Comparison of ENCODE assay signal across 2 cellular contexts in the genomic region with DNA sequence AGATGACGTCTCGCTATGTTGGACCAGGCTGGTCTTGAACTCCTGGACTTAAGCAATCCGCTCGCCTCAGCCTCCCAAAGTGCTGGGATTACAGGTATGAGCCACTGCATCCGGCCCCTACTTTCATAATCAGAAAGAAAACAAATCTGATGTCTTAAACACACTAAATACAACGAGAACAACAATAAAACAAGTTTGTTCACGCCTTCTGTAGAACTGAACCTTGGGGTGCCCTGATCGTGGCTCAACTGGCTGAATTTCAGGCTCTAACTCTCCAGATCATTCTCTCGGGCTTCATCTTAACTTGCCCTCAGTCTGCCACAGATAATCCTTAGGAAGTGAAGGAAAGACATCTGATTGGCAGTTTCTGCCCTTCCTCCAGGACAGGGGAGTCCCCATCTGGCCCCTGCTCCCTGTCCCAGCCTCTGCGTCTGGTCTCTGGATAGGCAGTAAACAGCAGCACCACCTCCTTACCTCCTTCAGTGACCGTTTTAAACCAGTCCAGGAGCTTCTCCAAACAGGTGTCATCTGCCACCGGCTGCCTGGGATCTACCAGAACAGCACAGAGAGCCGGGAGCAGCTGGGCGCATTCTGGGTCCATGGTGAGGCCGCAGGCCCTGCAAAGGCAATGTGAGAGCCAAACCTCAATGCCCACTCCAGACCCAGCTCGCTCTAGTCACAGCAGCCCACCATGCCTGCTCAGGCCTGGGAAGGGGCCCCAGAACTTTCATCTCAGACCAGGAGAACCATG.
TF ChIP-seq lines count a peak whose summit lies in the region.

No MANE protein-coding gene starts in this region.

TF ChIP-seq in SK-N-SH, 30 proteins besides CTCF, POLR2A, EP300 and RAD21 (continued from another document):
- TF ChIP-seq, protein P1, sequence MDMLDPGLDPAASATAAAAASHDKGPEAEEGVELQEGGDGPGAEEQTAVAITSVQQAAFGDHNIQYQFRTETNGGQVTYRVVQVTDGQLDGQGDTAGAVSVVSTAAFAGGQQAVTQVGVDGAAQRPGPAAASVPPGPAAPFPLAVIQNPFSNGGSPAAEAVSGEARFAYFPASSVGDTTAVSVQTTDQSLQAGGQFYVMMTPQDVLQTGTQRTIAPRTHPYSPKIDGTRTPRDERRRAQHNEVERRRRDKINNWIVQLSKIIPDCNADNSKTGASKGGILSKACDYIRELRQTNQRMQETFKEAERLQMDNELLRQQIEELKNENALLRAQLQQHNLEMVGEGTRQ (IDR thresholded peaks at IDR 0.05; ENCODE audit: borderline replicate concordance, low read depth, low read length), result no peak
- TF ChIP-seq CHD2 (IDR thresholded peaks at IDR 0.05; ENCODE audit: low read length, partially characterized antibody) (no peak), TCF12 (IDR thresholded peaks at IDR 0.05) (no peak), GABPA (IDR thresholded peaks at IDR 0.05; ENCODE audit: low read depth) (no peak), SMC3 (IDR thresholded peaks at IDR 0.05; ENCODE audit: low read depth, low read length) (no peak), MXI1 (IDR thresholded peaks at IDR 0.05; ENCODE audit: low read depth, low read length) (no peak), NRF1 (IDR thresholded peaks at IDR 0.05; ENCODE audit: low read depth, low read length) (no peak), FOXJ3 (CRISPR knock-in tag; IDR thresholded peaks at IDR 0.05) (no peak), ELF1 (IDR thresholded peaks at IDR 0.05) (no peak)
- TF ChIP-seq, protein P2, sequence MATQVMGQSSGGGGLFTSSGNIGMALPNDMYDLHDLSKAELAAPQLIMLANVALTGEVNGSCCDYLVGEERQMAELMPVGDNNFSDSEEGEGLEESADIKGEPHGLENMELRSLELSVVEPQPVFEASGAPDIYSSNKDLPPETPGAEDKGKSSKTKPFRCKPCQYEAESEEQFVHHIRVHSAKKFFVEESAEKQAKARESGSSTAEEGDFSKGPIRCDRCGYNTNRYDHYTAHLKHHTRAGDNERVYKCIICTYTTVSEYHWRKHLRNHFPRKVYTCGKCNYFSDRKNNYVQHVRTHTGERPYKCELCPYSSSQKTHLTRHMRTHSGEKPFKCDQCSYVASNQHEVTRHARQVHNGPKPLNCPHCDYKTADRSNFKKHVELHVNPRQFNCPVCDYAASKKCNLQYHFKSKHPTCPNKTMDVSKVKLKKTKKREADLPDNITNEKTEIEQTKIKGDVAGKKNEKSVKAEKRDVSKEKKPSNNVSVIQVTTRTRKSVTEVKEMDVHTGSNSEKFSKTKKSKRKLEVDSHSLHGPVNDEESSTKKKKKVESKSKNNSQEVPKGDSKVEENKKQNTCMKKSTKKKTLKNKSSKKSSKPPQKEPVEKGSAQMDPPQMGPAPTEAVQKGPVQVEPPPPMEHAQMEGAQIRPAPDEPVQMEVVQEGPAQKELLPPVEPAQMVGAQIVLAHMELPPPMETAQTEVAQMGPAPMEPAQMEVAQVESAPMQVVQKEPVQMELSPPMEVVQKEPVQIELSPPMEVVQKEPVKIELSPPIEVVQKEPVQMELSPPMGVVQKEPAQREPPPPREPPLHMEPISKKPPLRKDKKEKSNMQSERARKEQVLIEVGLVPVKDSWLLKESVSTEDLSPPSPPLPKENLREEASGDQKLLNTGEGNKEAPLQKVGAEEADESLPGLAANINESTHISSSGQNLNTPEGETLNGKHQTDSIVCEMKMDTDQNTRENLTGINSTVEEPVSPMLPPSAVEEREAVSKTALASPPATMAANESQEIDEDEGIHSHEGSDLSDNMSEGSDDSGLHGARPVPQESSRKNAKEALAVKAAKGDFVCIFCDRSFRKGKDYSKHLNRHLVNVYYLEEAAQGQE (IDR thresholded peaks at IDR 0.05; ENCODE audit: low read depth, low read length), result no peak
- TF ChIP-seq, protein P3, sequence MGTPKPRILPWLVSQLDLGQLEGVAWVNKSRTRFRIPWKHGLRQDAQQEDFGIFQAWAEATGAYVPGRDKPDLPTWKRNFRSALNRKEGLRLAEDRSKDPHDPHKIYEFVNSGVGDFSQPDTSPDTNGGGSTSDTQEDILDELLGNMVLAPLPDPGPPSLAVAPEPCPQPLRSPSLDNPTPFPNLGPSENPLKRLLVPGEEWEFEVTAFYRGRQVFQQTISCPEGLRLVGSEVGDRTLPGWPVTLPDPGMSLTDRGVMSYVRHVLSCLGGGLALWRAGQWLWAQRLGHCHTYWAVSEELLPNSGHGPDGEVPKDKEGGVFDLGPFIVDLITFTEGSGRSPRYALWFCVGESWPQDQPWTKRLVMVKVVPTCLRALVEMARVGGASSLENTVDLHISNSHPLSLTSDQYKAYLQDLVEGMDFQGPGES (IDR thresholded peaks at IDR 0.05; ENCODE audit: low read depth, low read length), result no peak

TF ChIP-seq in SK-N-SH treated with all-trans-retinoic acid at 6 μM for 48 hours, 23 proteins besides CTCF, POLR2A, EP300 and RAD21:
- TF ChIP-seq, protein P4, sequence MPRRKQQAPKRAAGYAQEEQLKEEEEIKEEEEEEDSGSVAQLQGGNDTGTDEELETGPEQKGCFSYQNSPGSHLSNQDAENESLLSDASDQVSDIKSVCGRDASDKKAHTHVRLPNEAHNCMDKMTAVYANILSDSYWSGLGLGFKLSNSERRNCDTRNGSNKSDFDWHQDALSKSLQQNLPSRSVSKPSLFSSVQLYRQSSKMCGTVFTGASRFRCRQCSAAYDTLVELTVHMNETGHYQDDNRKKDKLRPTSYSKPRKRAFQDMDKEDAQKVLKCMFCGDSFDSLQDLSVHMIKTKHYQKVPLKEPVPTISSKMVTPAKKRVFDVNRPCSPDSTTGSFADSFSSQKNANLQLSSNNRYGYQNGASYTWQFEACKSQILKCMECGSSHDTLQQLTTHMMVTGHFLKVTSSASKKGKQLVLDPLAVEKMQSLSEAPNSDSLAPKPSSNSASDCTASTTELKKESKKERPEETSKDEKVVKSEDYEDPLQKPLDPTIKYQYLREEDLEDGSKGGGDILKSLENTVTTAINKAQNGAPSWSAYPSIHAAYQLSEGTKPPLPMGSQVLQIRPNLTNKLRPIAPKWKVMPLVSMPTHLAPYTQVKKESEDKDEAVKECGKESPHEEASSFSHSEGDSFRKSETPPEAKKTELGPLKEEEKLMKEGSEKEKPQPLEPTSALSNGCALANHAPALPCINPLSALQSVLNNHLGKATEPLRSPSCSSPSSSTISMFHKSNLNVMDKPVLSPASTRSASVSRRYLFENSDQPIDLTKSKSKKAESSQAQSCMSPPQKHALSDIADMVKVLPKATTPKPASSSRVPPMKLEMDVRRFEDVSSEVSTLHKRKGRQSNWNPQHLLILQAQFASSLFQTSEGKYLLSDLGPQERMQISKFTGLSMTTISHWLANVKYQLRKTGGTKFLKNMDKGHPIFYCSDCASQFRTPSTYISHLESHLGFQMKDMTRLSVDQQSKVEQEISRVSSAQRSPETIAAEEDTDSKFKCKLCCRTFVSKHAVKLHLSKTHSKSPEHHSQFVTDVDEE (CRISPR knock-in tag; IDR thresholded peaks at IDR 0.05), result no peak
- TF ChIP-seq ZC3H10 (CRISPR knock-in tag; IDR thresholded peaks at IDR 0.05) (no peak), ZFP3 (CRISPR knock-in tag; IDR thresholded peaks at IDR 0.05) (no peak), ZNF8 (CRISPR knock-in tag; IDR thresholded peaks at IDR 0.05) (no peak), PPARA (CRISPR knock-in tag; IDR thresholded peaks at IDR 0.05; ENCODE audit: borderline replicate concordance) (no peak), BACH2 (CRISPR knock-in tag; IDR thresholded peaks at IDR 0.05; ENCODE audit: borderline replicate concordance) (no peak), TCF4 (CRISPR knock-in tag; IDR thresholded peaks at IDR 0.05; ENCODE audit: borderline replicate concordance) (no peak), ARNTL (CRISPR knock-in tag; IDR thresholded peaks at IDR 0.05; ENCODE audit: borderline replicate concordance, low read depth) (no peak), CSDC2 (CRISPR knock-in tag; IDR thresholded peaks at IDR 0.05) (no peak), RARB (CRISPR knock-in tag; IDR thresholded peaks at IDR 0.05) (no peak), ZNF70 (CRISPR knock-in tag; IDR thresholded peaks at IDR 0.05) (no peak), ISL1 (CRISPR knock-in tag; IDR thresholded peaks at IDR 0.05) (no peak), ESRRG (CRISPR knock-in tag; IDR thresholded peaks at IDR 0.05) (no peak)
- TF ChIP-seq, protein P5, sequence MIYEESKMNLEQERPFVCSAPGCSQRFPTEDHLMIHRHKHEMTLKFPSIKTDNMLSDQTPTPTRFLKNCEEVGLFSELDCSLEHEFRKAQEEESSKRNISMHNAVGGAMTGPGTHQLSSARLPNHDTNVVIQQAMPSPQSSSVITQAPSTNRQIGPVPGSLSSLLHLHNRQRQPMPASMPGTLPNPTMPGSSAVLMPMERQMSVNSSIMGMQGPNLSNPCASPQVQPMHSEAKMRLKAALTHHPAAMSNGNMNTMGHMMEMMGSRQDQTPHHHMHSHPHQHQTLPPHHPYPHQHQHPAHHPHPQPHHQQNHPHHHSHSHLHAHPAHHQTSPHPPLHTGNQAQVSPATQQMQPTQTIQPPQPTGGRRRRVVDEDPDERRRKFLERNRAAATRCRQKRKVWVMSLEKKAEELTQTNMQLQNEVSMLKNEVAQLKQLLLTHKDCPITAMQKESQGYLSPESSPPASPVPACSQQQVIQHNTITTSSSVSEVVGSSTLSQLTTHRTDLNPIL (CRISPR knock-in tag; IDR thresholded peaks at IDR 0.05; ENCODE audit: low read depth), result no peak
- TF ChIP-seq, protein P6, sequence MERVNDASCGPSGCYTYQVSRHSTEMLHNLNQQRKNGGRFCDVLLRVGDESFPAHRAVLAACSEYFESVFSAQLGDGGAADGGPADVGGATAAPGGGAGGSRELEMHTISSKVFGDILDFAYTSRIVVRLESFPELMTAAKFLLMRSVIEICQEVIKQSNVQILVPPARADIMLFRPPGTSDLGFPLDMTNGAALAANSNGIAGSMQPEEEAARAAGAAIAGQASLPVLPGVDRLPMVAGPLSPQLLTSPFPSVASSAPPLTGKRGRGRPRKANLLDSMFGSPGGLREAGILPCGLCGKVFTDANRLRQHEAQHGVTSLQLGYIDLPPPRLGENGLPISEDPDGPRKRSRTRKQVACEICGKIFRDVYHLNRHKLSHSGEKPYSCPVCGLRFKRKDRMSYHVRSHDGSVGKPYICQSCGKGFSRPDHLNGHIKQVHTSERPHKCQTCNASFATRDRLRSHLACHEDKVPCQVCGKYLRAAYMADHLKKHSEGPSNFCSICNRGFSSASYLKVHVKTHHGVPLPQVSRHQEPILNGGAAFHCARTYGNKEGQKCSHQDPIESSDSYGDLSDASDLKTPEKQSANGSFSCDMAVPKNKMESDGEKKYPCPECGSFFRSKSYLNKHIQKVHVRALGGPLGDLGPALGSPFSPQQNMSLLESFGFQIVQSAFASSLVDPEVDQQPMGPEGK (CRISPR knock-in tag; IDR thresholded peaks at IDR 0.05; ENCODE audit: borderline replicate concordance), result no peak
- TF ChIP-seq, protein P7, sequence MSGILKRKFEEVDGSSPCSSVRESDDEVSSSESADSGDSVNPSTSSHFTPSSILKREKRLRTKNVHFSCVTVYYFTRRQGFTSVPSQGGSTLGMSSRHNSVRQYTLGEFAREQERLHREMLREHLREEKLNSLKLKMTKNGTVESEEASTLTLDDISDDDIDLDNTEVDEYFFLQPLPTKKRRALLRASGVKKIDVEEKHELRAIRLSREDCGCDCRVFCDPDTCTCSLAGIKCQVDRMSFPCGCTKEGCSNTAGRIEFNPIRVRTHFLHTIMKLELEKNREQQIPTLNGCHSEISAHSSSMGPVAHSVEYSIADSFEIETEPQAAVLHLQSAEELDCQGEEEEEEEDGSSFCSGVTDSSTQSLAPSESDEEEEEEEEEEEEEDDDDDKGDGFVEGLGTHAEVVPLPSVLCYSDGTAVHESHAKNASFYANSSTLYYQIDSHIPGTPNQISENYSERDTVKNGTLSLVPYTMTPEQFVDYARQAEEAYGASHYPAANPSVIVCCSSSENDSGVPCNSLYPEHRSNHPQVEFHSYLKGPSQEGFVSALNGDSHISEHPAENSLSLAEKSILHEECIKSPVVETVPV (CRISPR knock-in tag; IDR thresholded peaks at IDR 0.05), result no peak
- TF ChIP-seq, protein P8, sequence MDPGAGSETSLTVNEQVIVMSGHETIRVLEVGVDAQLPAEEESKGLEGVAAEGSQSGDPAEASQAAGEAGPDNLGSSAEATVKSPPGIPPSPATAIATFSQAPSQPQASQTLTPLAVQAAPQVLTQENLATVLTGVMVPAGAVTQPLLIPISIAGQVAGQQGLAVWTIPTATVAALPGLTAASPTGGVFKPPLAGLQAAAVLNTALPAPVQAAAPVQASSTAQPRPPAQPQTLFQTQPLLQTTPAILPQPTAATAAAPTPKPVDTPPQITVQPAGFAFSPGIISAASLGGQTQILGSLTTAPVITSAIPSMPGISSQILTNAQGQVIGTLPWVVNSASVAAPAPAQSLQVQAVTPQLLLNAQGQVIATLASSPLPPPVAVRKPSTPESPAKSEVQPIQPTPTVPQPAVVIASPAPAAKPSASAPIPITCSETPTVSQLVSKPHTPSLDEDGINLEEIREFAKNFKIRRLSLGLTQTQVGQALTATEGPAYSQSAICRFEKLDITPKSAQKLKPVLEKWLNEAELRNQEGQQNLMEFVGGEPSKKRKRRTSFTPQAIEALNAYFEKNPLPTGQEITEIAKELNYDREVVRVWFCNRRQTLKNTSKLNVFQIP (CRISPR knock-in tag; IDR thresholded peaks at IDR 0.05; ENCODE audit: borderline replicate concordance, low read depth), result no peak
